Comparison of ENCODE assay signal across 22 cellular contexts in genomic region chr1:224804220-224804619, GRCh38.
DNase-seq lines count a peak whose midpoint lies in the region; ATAC-seq, FAIRE-seq and TF ChIP-seq lines count a peak whose summit lies in the region.
"Had no signal": no experiment of that assay in that cellular context is flagged by ENCODE, and none has a peak within 500 bp of the region (broad histone marks: within the 10 kb centered on the region; RNA-seq: fewer than 3 reads in every experiment).

No MANE protein-coding gene starts in this region.

- no peak overlapping the region for H4K5ac ChIP-seq in H1 (ENCODE audit: insufficient read length, low read depth, low read length)

- TF ChIP-seq POLR2A in GM12891 (IDR thresholded peaks at IDR 0.05; ENCODE audit: low read depth, low read length), result no peak
- TF ChIP-seq POLR2A in H1 (IDR thresholded peaks at IDR 0.05; ENCODE audit: control extremely low read depth in 1 of 2, low read depth in 2 of 2, low read length in 2 of 2), result no peak

- H3K18ac ChIP-seq in H1 (ENCODE audit: extremely low read depth, low read length) (peak overlapping the region; percentile 24; the same call in 1 of the 2 replicates), trophoblast cell (ENCODE audit: low read length) (no peak overlapping the region)

- no peaks in the 10 kb centered on the region for H3K79me1 ChIP-seq in H1 (ENCODE audit: low read depth, low read length)
- H3K79me1 ChIP-seq in trophoblast cell (ENCODE audit: low read length), result no peaks in the 10 kb centered on the region

- no peak overlapping the region for H2BK120ac ChIP-seq in H1 (replicated peaks; ENCODE audit: low read depth, low read length)
- H2BK120ac ChIP-seq in trophoblast cell (ENCODE audit: insufficient read depth, low read length, poor library complexity), result no peak overlapping the region

- no peak for TF ChIP-seq CTCF in H1 (IDR thresholded peaks at IDR 0.05; ENCODE audit: control extremely low read depth in 1 of 3, insufficient read depth in 1 of 3, low read depth in 1 of 3, low read length in 3 of 3)

- H4K12ac ChIP-seq in trophoblast cell (ENCODE audit: low read depth, low read length), result no peak overlapping the region

- H3K79me2 ChIP-seq in H1 (ENCODE audit: control insufficient read depth in 1 of 2, insufficient read depth in 2 of 2, low read length in 2 of 2) (no peaks in the 10 kb centered on the region), trophoblast cell (ENCODE audit: control insufficient read depth, insufficient read depth, low read length, poor library complexity) (no peaks in the 10 kb centered on the region)

- H2BK12ac ChIP-seq in H1 (ENCODE audit: low read depth, low read length), result peak overlapping the region; percentile 55; the same call in 1 of the 2 replicates
- no peak overlapping the region for H2BK12ac ChIP-seq in trophoblast cell (ENCODE audit: low read length)

- H2BK15ac ChIP-seq in H1 (ENCODE audit: low read length), result no peak overlapping the region

- H2BK20ac ChIP-seq in H1 (ENCODE audit: low read length), result no peak overlapping the region

- H3K4me1 ChIP-seq in H1 (replicated peaks in 1 of 4; ENCODE audit: control insufficient read depth in 3 of 4, insufficient read depth in 4 of 4, low read length in 3 of 4), result peaks cover 0 to 13% (median 10%) of the 10 kb centered on the region in 4 experiments; a peak in 5 of 7 replicates
- H3K4me1 ChIP-seq in trophoblast cell (ENCODE audit: control insufficient read depth in 1 of 2, insufficient read depth in 2 of 2, low read length in 2 of 2), result no peaks in the 10 kb centered on the region

- ATAC-seq in GM18867 (IDR thresholded peaks at IDR 0.05; ENCODE audit: unreplicated experiment) (peak; percentile 45), HG03432 (IDR thresholded peaks at IDR 0.05; ENCODE audit: unreplicated experiment) (peak; percentile 54)
- ATAC-seq: CD8-positive, alpha-beta T cell; T-cell had no signal

- no peak for TF ChIP-seq EP300 in H1 (IDR thresholded peaks at IDR 0.05; ENCODE audit: borderline replicate concordance in 1 of 2, low read depth in 2 of 2, low read length in 2 of 2)

- H4K8ac ChIP-seq in H1 (ENCODE audit: extremely low read depth, insufficient read depth, low read length) (no peak overlapping the region), trophoblast cell (ENCODE audit: low read depth, low read length) (no peak overlapping the region)

- H3K9ac ChIP-seq in H1 (replicated peaks in 1 of 4; ENCODE audit: extremely low read depth in 1 of 4, low read depth in 3 of 4, low read length in 3 of 4), result no peak overlapping the region
- no peak overlapping the region for H3K9ac ChIP-seq in trophoblast cell (ENCODE audit: low read length)
- H3K9ac ChIP-seq: GM23248 had no signal

- H3K4me3 ChIP-seq in H1 (ENCODE audit: extremely low read depth in 1 of 4, insufficient read depth in 2 of 4, low read depth in 3 of 4, low read length in 4 of 4) (no peak overlapping the region), trophoblast cell (ENCODE audit: low read depth, low read length) (no peak overlapping the region)
- H3K4me3 ChIP-seq: GM23248, SK-N-MC had no signal

- CTCF ChIA-PET in H1 (lab: Charles Lee; ENCODE audit: partially characterized antibody), result interaction anchor here (0.6 to 3.5 kb wide), 8 partner anchors 17 to 210 kb away, joined by 3 to 21 read pairs (median 3); no protein-coding TSS in a partner anchor

- no peaks in the 10 kb centered on the region for H3K23me2 ChIP-seq in H1 (ENCODE audit: low read depth, low read length)

- no peak overlapping the region; the same call in 1 of the 2 replicates for H2BK5ac ChIP-seq in H1 (ENCODE audit: low read depth, low read length)
- H2BK5ac ChIP-seq in trophoblast cell (ENCODE audit: low read depth, low read length, poor library complexity), result no peak overlapping the region

- no peak overlapping the region for H3K14ac ChIP-seq in H1 (ENCODE audit: insufficient read length)
- no peak overlapping the region for H3K14ac ChIP-seq in trophoblast cell (ENCODE audit: low read length)

- no peaks in the 10 kb centered on the region for H4K20me1 ChIP-seq in H1 (replicated peaks in 1 of 2; ENCODE audit: control insufficient read depth in 1 of 2, insufficient read depth in 2 of 2, low read length in 2 of 2)

- no peak overlapping the region for H3K56ac ChIP-seq in H1 (replicated peaks; ENCODE audit: insufficient read length, low read depth, low read length)

- H3K23ac ChIP-seq in H1 (ENCODE audit: insufficient read length), result no peak overlapping the region
- no peak overlapping the region for H3K23ac ChIP-seq in trophoblast cell (ENCODE audit: low read length)

- FAIRE-seq in GM12891 (lab: Jason Lieb, UNC), result peak; percentile 38
- no peak for FAIRE-seq in H1 (lab: Jason Lieb, UNC)
- FAIRE-seq: D721Med, G401.6, HTR-8/SVneo, RCC 7860 had no signal

- H4K91ac ChIP-seq in H1 (replicated peaks; ENCODE audit: insufficient read length, low read length) (no peak overlapping the region), trophoblast cell (ENCODE audit: low read depth, low read length) (no peak overlapping the region)

- POLR2A ChIA-PET in H1 (lab: Charles Lee; ENCODE audit: partially characterized antibody), result interaction anchor here (0.9 kb wide), 1 partner anchor 43 kb away, joined by 3 read pairs; no protein-coding TSS in a partner anchor

- DNase-seq in GM12891 (ENCODE audit: insufficient read length, low spot score) (no peak), H1 (ENCODE audit: low read depth in 1 of 2, low spot score in 2 of 2) (no peak), HUDEP-2 (lab: John Stamatoyannopoulos, UW; ENCODE audit: unreplicated experiment in 76 of 76) (no peak), NCI-H2029 (lab: John Stamatoyannopoulos, UW) (no peak), trophoblast cell (no peak), NCI-H128 (lab: John Stamatoyannopoulos, UW; ENCODE audit: unreplicated experiment) (no peak)
- DNase-seq: CD8-positive, alpha-beta T cell; DMS79; GM23248; NCI-H1105 treated with DMSO at 0.1 percent for 48 hours; NCI-H187 treated with DMSO at 0.1 percent for 48 hours; NCI-H526 treated with DMSO at 0.1 percent for 48 hours; Right ventricle myocardium superior; T-cell had no signal

- H2AK5ac ChIP-seq in H1 (ENCODE audit: low read depth, low read length) (no peak overlapping the region), trophoblast cell (ENCODE audit: low read length) (no peak overlapping the region)

- H3K27ac ChIP-seq in H1 (ENCODE audit: low read depth, low read length) (no peak overlapping the region; the same call in 1 of the 2 replicates), trophoblast cell (ENCODE audit: low read depth, low read length) (no peak overlapping the region)
- H3K27ac ChIP-seq: GM23248, HL-60, SK-N-MC had no signal

- H2AFZ ChIP-seq in H1 (ENCODE audit: low read length), result no peak overlapping the region
- H2AFZ ChIP-seq in trophoblast cell (ENCODE audit: insufficient read depth, low read length, poor library complexity), result no peak overlapping the region
- H2AFZ ChIP-seq: GM23248 had no signal

- no peaks in the 10 kb centered on the region for H3K27me3 ChIP-seq in H1 (replicated peaks in 1 of 4; ENCODE audit: control insufficient read depth in 3 of 4, extremely low read depth in 1 of 4, insufficient read depth in 3 of 4, low read length in 3 of 4)
- H3K27me3 ChIP-seq in trophoblast cell (ENCODE audit: insufficient read depth, low read length), result no peaks in the 10 kb centered on the region

- H3K36me3 ChIP-seq in H1 (ENCODE audit: control insufficient read depth in 2 of 4, insufficient read depth in 4 of 4, low read length in 3 of 4), result no peaks in the 10 kb centered on the region
- no peaks in the 10 kb centered on the region for H3K36me3 ChIP-seq in trophoblast cell (ENCODE audit: control insufficient read depth in 1 of 2, insufficient read depth in 2 of 2, low read length in 2 of 2)

- H3K9me3 ChIP-seq in H1 (ENCODE audit: insufficient read depth in 2 of 2, low read depth in 1 of 2, low read length in 1 of 2), result no peaks in the 10 kb centered on the region; a peak in 1 of 4 replicates
- peaks cover 2% of the 10 kb centered on the region for H3K9me3 ChIP-seq in trophoblast cell (ENCODE audit: insufficient read depth, low read depth, low read length)

- TF ChIP-seq RAD21 in H1 (IDR thresholded peaks at IDR 0.05 in 1 of 2, conservative IDR thresholded peaks at IDR 0.05 in 1 of 2; ENCODE audit: low read depth in 2 of 2, low read length in 2 of 2), result no peak

- WGBS in H1 (ENCODE audit: extremely low coverage in 1 of 2, insufficient coverage in 1 of 2, insufficient read length in 1 of 2, insufficient replicate concordance in 2 of 2, low coverage in 1 of 2, low lambda C conversion rate in 2 of 2, missing lambda C conversion rate in 1 of 2), 2 experiments, result 87% methylated on average over 3 of the region's 3 CpGs; no CpG with 5 or more reads in 1 of the 2 experiments
- WGBS in trophoblast cell (ENCODE audit: extremely low coverage, insufficient coverage, insufficient read length), result no CpG with 5 or more reads among the region's 3 CpGs

- H3K4ac ChIP-seq in H1 (replicated peaks; ENCODE audit: insufficient read length, low read depth, low read length) (no peak overlapping the region), trophoblast cell (ENCODE audit: low read depth, low read length) (no peak overlapping the region)

- H3K4me2 ChIP-seq in H1 (ENCODE audit: insufficient read depth in 1 of 2, low read depth in 2 of 2, low read length in 2 of 2) (no peak overlapping the region), trophoblast cell (ENCODE audit: low read length) (no peak overlapping the region)

TF ChIP-seq in GM12891, 5 proteins besides CTCF, POLR2A, EP300 and RAD21:
- TF ChIP-seq SPI1 (IDR thresholded peaks at IDR 0.05; ENCODE audit: low read depth, low read length), result no peak
- TF ChIP-seq TAF1 (IDR thresholded peaks at IDR 0.05; ENCODE audit: low read depth, low read length), result no peak
- TF ChIP-seq POLR2AphosphoS5 (IDR thresholded peaks at IDR 0.05; ENCODE audit: low read depth, low read length), result no peak
- no peak for TF ChIP-seq POU2F2 (IDR thresholded peaks at IDR 0.05; ENCODE audit: low read depth, low read length)
- no peak for TF ChIP-seq PAX5 (IDR thresholded peaks at IDR 0.05; ENCODE audit: insufficient read depth, low read length, severe bottlenecking)

TF ChIP-seq in H1, 55 proteins besides CTCF, POLR2A, EP300 and RAD21 (continues in another document):
- TF ChIP-seq TEAD4 (IDR thresholded peaks at IDR 0.05; ENCODE audit: low read depth, low read length) (no peak), SRF (IDR thresholded peaks at IDR 0.05; ENCODE audit: low read depth, low read length) (no peak), TBP (IDR thresholded peaks at IDR 0.05; ENCODE audit: low read depth, low read length) (no peak), KDM5A (IDR thresholded peaks at IDR 0.05; ENCODE audit: low read length) (no peak), SP4 (IDR thresholded peaks at IDR 0.05; ENCODE audit: low read length) (no peak), FOSL1 (IDR thresholded peaks at IDR 0.05; ENCODE audit: insufficient read depth, low read depth, low read length) (no peak), RBBP5 (IDR thresholded peaks at IDR 0.05; ENCODE audit: borderline replicate concordance, low read depth, low read length) (no peak), CREB1 (IDR thresholded peaks at IDR 0.05) (no peak), HDAC2 (IDR thresholded peaks at IDR 0.05; ENCODE audit: borderline replicate concordance in 1 of 2, low read depth in 2 of 2, low read length in 2 of 2) (no peak), SP1 (IDR thresholded peaks at IDR 0.05; ENCODE audit: low read depth, low read length) (no peak)
